Comparison of ENCODE assay signal across 8 cellular contexts in the genomic region with DNA sequence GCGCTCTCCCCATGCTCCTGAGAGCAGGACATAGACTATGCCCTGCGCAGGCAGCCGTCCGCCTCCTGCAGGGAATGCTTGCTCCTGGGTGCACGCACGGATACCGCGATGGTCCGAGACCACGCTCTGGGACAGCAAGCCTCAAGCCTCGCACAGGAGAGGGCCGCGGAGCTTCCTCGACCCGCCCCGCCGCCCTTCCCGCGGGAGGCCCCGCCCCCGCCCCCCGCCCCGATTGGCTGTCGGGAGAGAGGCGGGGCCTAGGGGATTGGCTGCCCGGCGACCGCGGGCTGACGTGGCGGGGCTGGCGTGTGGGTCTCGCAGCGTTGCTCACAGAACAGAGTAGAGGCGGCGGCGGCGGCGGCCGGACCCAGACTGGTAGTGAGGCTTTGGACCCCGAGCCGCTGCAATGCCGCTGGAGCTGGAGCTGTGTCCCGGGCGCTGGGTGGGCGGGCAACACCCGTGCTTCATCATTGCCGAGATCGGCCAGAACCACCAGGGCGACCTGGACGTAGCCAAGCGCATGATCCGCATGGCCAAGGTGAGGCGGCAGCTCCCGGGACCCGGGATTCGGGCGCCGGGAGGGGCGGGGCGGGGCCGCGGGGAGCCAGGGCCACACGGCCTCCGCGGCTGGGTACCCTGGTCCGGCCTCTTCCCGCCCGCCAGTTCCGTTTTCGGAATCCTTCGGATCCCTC. TPM values are rescaled to one million over a fixed set of nuclear protein-coding genes. Genes with fewer than 3 reads are reported as not detected.
DNase-seq lines count a peak whose midpoint lies in the region; ATAC-seq, FAIRE-seq and TF ChIP-seq lines count a peak whose summit lies in the region.

A gene with protein sequence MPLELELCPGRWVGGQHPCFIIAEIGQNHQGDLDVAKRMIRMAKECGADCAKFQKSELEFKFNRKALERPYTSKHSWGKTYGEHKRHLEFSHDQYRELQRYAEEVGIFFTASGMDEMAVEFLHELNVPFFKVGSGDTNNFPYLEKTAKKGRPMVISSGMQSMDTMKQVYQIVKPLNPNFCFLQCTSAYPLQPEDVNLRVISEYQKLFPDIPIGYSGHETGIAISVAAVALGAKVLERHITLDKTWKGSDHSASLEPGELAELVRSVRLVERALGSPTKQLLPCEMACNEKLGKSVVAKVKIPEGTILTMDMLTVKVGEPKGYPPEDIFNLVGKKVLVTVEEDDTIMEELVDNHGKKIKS (plus strand): TSS at position 330 of the 692 bp plus-strand sequence. CDS start 77 bp downstream, at position 407.

- H3K9me3 Mint-ChIP-seq in activated T-cell treated with anti-CD3 and anti-CD28 coated beads, Interleukin-2, amount 50 U/mL, for 72 hours = no peaks in the 10 kb centered on the region

- H3K4me2 ChIP-seq in KMS-11 = peak within 1 kb of the TSS; percentile 92

- TF ChIP-seq POLR2A in esophagus muscularis mucosa (IDR thresholded peaks at IDR 0.05; ENCODE audit: low read depth) = peak; percentile 86

- H3K4me3 ChIP-seq in KMS-11 (IDR thresholded peaks at IDR 0.05; ENCODE audit: insufficient read depth, low read depth, low read length) = peak within 1 kb of the TSS; percentile 52
- peak within 1 kb of the TSS; percentile 71 to 89 (median 77) for H3K4me3 ChIP-seq in esophagus muscularis mucosa
- peak within 1 kb of the TSS; percentile 57 to 92 for H3K4me3 ChIP-seq in muscle layer of duodenum (ENCODE audit: low read depth in 1 of 2, low read length in 2 of 2)

- H3K4me1 Mint-ChIP-seq in activated T-cell treated with anti-CD3 and anti-CD28 coated beads, Interleukin-2, amount 50 U/mL, for 72 hours (ENCODE audit: low read depth) = peaks cover 32% of the 10 kb centered on the region

- ATAC-seq in GM21786 (IDR thresholded peaks at IDR 0.05; ENCODE audit: unreplicated experiment) = peak; percentile 91
- ATAC-seq in activated T-cell treated with anti-CD3 and anti-CD28 coated beads, Interleukin-2, amount 50 U/mL, for 72 hours (replicated peaks in 1 of 2) = peak; percentile 97

- no peaks in the 10 kb centered on the region for H4K20me1 ChIP-seq in KMS-11 (ENCODE audit: insufficient read depth)

- peak within 1 kb of the TSS; percentile 79 for H3K27ac ChIP-seq in KMS-11
- H3K27ac ChIP-seq in esophagus muscularis mucosa (replicated peaks in 1 of 4) = peak within 1 kb of the TSS; percentile 87 to 98 (median 94)
- peak within 1 kb of the TSS; percentile 96 for H3K27ac ChIP-seq in muscle layer of duodenum (ENCODE audit: low read length)

- peaks cover 31% of the 10 kb centered on the region; the same call in 1 of the 2 replicates for H3K79me2 ChIP-seq in KMS-11 (ENCODE audit: insufficient read depth, low read depth)

- intact Hi-C loops in esophagus muscularis mucosa (cut with DNase I) = loop anchor here (2.0 kb wide), 1 partner anchor 74 kb away; a partner anchor contains a TSS

- TF ChIP-seq EP300 in esophagus muscularis mucosa (IDR thresholded peaks at IDR 0.05) = no peak

- FAIRE-seq in RCC 7860 (lab: Jason Lieb, UNC) = no peak

- H3K27ac Mint-ChIP-seq in activated T-cell treated with anti-CD3 and anti-CD28 coated beads, Interleukin-2, amount 50 U/mL, for 72 hours = peak within 1 kb of the TSS; percentile 93

- H3K36me3 ChIP-seq in KMS-11 (ENCODE audit: insufficient read depth) = no peaks in the 10 kb centered on the region
- H3K36me3 ChIP-seq in esophagus muscularis mucosa = peaks cover 0 to 11% (median 8%) of the 10 kb centered on the region in 4 donors
- peaks cover 5% of the 10 kb centered on the region in 2 donors for H3K36me3 ChIP-seq in muscle layer of duodenum (ENCODE audit: control insufficient read depth in 1 of 2, insufficient read depth in 2 of 2, low read length in 2 of 2)

- TF ChIP-seq CTCF in KMS-11 (conservative IDR thresholded peaks at IDR 0.05; ENCODE audit: low read depth, low read length) = no peak
- no peak for TF ChIP-seq CTCF in esophagus muscularis mucosa (IDR thresholded peaks at IDR 0.05)

- peak within 1 kb of the TSS; percentile 86 for H3K9ac ChIP-seq in KMS-11

- H3K4me1 ChIP-seq in KMS-11 (ENCODE audit: low read depth, poor library complexity, severe bottlenecking) (peaks cover 20% of the 10 kb centered on the region), esophagus muscularis mucosa (peaks cover 14 to 39% (median 24%) of the 10 kb centered on the region in 4 donors), muscle layer of duodenum (ENCODE audit: control insufficient read depth in 1 of 2, insufficient read depth in 2 of 2, low read length in 2 of 2) (peaks cover 0 to 14% of the 10 kb centered on the region in 2 donors)

- H3K9me3 ChIP-seq in esophagus muscularis mucosa = no peaks in the 10 kb centered on the region
- no peaks in the 10 kb centered on the region for H3K9me3 ChIP-seq in muscle layer of duodenum (ENCODE audit: control insufficient read depth in 1 of 2, low read length in 2 of 2)

- DNase-seq in DMS79 treated with DMSO at 0.1 percent for 48 hours (lab: John Stamatoyannopoulos, UW) (peak; percentile 65), RCC 7860 (ENCODE audit: low spot score) (peak; percentile 97), esophagus muscularis mucosa (ENCODE audit: extremely low spot score) (peak; percentile 97)
- DNase-seq in activated T-cell treated with anti-CD3 and anti-CD28 coated beads, Interleukin-2, amount 50 U/mL, for 72 hours = peak; percentile 96 to 97
- peak; percentile 82 for DNase-seq in stimulated activated CD8-positive, alpha-beta memory T cell treated with anti-CD3 and anti-CD28 coated beads, Interleukin-7, amount 100 ng/mL, for 24 hours (ENCODE audit: low read depth)

- peak within 1 kb of the TSS; percentile 78 for H2AFZ ChIP-seq in KMS-11 (ENCODE audit: low read depth)

- 0% methylated on average over 20 of the region's 72 CpGs for WGBS in esophagus muscularis mucosa

- H3K27me3 ChIP-seq in KMS-11 (ENCODE audit: insufficient read depth, low read depth) = no peaks in the 10 kb centered on the region
- no peaks in the 10 kb centered on the region for H3K27me3 ChIP-seq in esophagus muscularis mucosa
- no peaks in the 10 kb centered on the region for H3K27me3 ChIP-seq in muscle layer of duodenum (ENCODE audit: low read depth, low read length)

- H3K36me3 Mint-ChIP-seq in activated T-cell treated with anti-CD3 and anti-CD28 coated beads, Interleukin-2, amount 50 U/mL, for 72 hours (ENCODE audit: insufficient read depth in 2 of 2) = peaks cover 4 to 6% of the 10 kb centered on the region in 2 donors

- H3K4me3 Mint-ChIP-seq in activated T-cell treated with anti-CD3 and anti-CD28 coated beads, Interleukin-2, amount 50 U/mL, for 72 hours = peak within 1 kb of the TSS; percentile 93 to 96

- H3K27me3 Mint-ChIP-seq in activated T-cell treated with anti-CD3 and anti-CD28 coated beads, Interleukin-2, amount 50 U/mL, for 72 hours (ENCODE audit: low read depth) = no peaks in the 10 kb centered on the region

RNA-seq across cellular contexts. Expression of the gene that starts here (rescaled TPM):
- 10 to 100 TPM; 56.1 to 56.6 TPM for total RNA-seq in activated T-cell treated with anti-CD3 and anti-CD28 coated beads, Interleukin-2, amount 50 U/mL, for 72 hours
- 10 to 100 TPM; 25.3 to 54.7 (median 37.3) TPM for total RNA-seq in esophagus muscularis mucosa

Comparison
In these comparisons a context has a peak if more than half of its experiments do, and no peak if none do; other contexts are left out.
1. Peak in every context shown above with its lines: DNase-seq, ATAC-seq, H3K4me3 ChIP-seq and H3K27ac ChIP-seq.